Comparison of ENCODE assay signal across 16 cellular contexts in the genomic region with DNA sequence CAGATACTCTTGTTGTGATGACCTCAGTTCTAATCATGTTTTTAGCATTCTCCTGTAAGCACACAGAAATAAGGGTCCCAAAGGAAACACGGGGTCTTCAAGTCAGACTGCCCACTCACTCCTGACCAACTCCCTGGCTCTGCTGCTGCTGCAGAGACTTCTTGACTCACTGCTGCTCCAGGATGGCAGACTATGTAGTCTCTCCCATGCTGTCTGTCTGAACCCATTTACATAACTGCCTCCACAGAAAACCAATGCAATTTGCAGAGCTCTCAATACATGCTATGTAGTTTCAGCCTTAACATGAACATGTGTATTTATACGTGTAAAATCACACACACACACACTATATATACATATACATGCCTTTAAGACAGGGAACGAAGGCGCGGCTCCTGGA. TPM values are rescaled to one million over a fixed set of nuclear protein-coding genes. Genes with fewer than 3 reads are reported as not detected.
DNase-seq lines count a peak whose midpoint lies in the region; ATAC-seq and TF ChIP-seq lines count a peak whose summit lies in the region.
"Had no signal": no experiment of that assay in that cellular context is flagged by ENCODE, and none has a peak within 500 bp of the region (broad histone marks: within the 10 kb centered on the region; RNA-seq: fewer than 3 reads in every experiment).

No MANE protein-coding gene starts in this region.

- peak; percentile 47; the same call in 1 of the 2 replicates for ATAC-seq in WTC11
- ATAC-seq in esophagus mucosa = peak; percentile 32
- ATAC-seq in GM18519 (IDR thresholded peaks at IDR 0.05; ENCODE audit: low FRiP score, unreplicated experiment) = no peak
- ATAC-seq: GM23338, HCT116 had no signal

- TF ChIP-seq CTCF in WTC11 (IDR thresholded peaks at IDR 0.05) (no peak), nephron (IDR thresholded peaks at IDR 0.05; ENCODE audit: unreplicated experiment in 3 of 3) (no peak)

- POLR2A ChIA-PET in WTC11 (lab: Charles Lee) = no interaction called here

- CTCF ChIA-PET in WTC11 (lab: Charles Lee) = interaction anchor here (0.6 kb wide), 1 partner anchor 113 kb away, joined by 3 read pairs; no protein-coding TSS in a partner anchor

- H3K27me3 Mint-ChIP-seq in WTC11 (ENCODE audit: low read depth) (no peaks in the 10 kb centered on the region), nephron (ENCODE audit: low read depth) (no peaks in the 10 kb centered on the region)
- H3K27me3 Mint-ChIP-seq: CD4-positive, alpha-beta memory T cell had no signal

- H3K9me3 Mint-ChIP-seq in WTC11 (no peaks in the 10 kb centered on the region), nephron (peaks cover under 1% of the 10 kb centered on the region)
- H3K9me3 Mint-ChIP-seq: GM23338, H9 had no signal

- peaks cover 22% of the 10 kb centered on the region for H3K4me1 Mint-ChIP-seq in WTC11
- H3K4me1 Mint-ChIP-seq in nephron = no peaks in the 10 kb centered on the region
- H3K4me1 Mint-ChIP-seq: CD4-positive, alpha-beta memory T cell had no signal

- no peak overlapping the region for H3K27ac Mint-ChIP-seq in WTC11
- H3K27ac Mint-ChIP-seq in nephron = peak overlapping the region; percentile 17 to 93 (median 43)
- H3K27ac Mint-ChIP-seq: CD4-positive, alpha-beta memory T cell had no signal

- H3K4me3 Mint-ChIP-seq in WTC11 (no peak overlapping the region), nephron (no peak overlapping the region)
- H3K4me3 Mint-ChIP-seq: CD4-positive, alpha-beta memory T cell; GM23338; H9 had no signal

- DNase-seq in WTC11 (ENCODE audit: low spot score) = no peak
- DNase-seq in renal cortical epithelial cell (ENCODE audit: low read depth) = peak; percentile 53
- DNase-seq in retina = no peak
- no peak for DNase-seq in DMS79 treated with DMSO at 0.1 percent for 48 hours (lab: John Stamatoyannopoulos, UW)
- DNase-seq in iPS-NIHi7 (ENCODE audit: extremely low spot score) = no peak
- DNase-seq: C1 segment of cervical spinal cord; Calu3; CD4-positive, alpha-beta memory T cell; COR-L47; DND-41; H9 had no signal

- H3K36me3 Mint-ChIP-seq in WTC11 (no peaks in the 10 kb centered on the region), nephron (ENCODE audit: low read depth) (peaks cover 17% of the 10 kb centered on the region)
- H3K36me3 Mint-ChIP-seq: CD4-positive, alpha-beta memory T cell had no signal

TF ChIP-seq in WTC11, 78 proteins besides CTCF, POLR2A, EP300 and RAD21 (continues in another document):
- no peak for TF ChIP-seq NR2C2 (CRISPR knock-in tag; IDR thresholded peaks at IDR 0.05)
- TF ChIP-seq TEAD1 (CRISPR knock-in tag; IDR thresholded peaks at IDR 0.05) = no peak
- no peak for TF ChIP-seq EMX1 (CRISPR knock-in tag; IDR thresholded peaks at IDR 0.05)
- no peak for TF ChIP-seq TEAD4 (CRISPR knock-in tag; IDR thresholded peaks at IDR 0.05)
- no peak for TF ChIP-seq PREB (CRISPR knock-in tag; IDR thresholded peaks at IDR 0.05; ENCODE audit: borderline replicate concordance)
- TF ChIP-seq, protein P1, sequence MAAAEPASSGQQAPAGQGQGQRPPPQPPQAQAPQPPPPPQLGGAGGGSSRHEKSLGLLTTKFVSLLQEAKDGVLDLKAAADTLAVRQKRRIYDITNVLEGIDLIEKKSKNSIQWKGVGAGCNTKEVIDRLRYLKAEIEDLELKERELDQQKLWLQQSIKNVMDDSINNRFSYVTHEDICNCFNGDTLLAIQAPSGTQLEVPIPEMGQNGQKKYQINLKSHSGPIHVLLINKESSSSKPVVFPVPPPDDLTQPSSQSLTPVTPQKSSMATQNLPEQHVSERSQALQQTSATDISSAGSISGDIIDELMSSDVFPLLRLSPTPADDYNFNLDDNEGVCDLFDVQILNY (CRISPR knock-in tag; IDR thresholded peaks at IDR 0.05) = no peak
- TF ChIP-seq, protein P2, sequence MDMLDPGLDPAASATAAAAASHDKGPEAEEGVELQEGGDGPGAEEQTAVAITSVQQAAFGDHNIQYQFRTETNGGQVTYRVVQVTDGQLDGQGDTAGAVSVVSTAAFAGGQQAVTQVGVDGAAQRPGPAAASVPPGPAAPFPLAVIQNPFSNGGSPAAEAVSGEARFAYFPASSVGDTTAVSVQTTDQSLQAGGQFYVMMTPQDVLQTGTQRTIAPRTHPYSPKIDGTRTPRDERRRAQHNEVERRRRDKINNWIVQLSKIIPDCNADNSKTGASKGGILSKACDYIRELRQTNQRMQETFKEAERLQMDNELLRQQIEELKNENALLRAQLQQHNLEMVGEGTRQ (CRISPR knock-in tag; IDR thresholded peaks at IDR 0.05) = no peak
- TF ChIP-seq, protein P3, sequence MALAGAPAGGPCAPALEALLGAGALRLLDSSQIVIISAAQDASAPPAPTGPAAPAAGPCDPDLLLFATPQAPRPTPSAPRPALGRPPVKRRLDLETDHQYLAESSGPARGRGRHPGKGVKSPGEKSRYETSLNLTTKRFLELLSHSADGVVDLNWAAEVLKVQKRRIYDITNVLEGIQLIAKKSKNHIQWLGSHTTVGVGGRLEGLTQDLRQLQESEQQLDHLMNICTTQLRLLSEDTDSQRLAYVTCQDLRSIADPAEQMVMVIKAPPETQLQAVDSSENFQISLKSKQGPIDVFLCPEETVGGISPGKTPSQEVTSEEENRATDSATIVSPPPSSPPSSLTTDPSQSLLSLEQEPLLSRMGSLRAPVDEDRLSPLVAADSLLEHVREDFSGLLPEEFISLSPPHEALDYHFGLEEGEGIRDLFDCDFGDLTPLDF (CRISPR knock-in tag; IDR thresholded peaks at IDR 0.05) = no peak
- no peak for TF ChIP-seq HMGA2 (CRISPR knock-in tag; IDR thresholded peaks at IDR 0.05)
- TF ChIP-seq, protein P4, sequence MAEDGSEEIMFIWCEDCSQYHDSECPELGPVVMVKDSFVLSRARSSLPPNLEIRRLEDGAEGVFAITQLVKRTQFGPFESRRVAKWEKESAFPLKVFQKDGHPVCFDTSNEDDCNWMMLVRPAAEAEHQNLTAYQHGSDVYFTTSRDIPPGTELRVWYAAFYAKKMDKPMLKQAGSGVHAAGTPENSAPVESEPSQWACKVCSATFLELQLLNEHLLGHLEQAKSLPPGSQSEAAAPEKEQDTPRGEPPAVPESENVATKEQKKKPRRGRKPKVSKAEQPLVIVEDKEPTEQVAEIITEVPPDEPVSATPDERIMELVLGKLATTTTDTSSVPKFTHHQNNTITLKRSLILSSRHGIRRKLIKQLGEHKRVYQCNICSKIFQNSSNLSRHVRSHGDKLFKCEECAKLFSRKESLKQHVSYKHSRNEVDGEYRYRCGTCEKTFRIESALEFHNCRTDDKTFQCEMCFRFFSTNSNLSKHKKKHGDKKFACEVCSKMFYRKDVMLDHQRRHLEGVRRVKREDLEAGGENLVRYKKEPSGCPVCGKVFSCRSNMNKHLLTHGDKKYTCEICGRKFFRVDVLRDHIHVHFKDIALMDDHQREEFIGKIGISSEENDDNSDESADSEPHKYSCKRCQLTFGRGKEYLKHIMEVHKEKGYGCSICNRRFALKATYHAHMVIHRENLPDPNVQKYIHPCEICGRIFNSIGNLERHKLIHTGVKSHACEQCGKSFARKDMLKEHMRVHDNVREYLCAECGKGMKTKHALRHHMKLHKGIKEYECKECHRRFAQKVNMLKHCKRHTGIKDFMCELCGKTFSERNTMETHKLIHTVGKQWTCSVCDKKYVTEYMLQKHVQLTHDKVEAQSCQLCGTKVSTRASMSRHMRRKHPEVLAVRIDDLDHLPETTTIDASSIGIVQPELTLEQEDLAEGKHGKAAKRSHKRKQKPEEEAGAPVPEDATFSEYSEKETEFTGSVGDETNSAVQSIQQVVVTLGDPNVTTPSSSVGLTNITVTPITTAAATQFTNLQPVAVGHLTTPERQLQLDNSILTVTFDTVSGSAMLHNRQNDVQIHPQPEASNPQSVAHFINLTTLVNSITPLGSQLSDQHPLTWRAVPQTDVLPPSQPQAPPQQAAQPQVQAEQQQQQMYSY (CRISPR knock-in tag; IDR thresholded peaks at IDR 0.05) = no peak
- TF ChIP-seq ZNF219 (CRISPR knock-in tag; IDR thresholded peaks at IDR 0.05; ENCODE audit: borderline replicate concordance) = no peak
- TF ChIP-seq RELA (CRISPR knock-in tag; IDR thresholded peaks at IDR 0.05; ENCODE audit: borderline replicate concordance) = no peak
- TF ChIP-seq CREB1 (CRISPR knock-in tag; IDR thresholded peaks at IDR 0.05) = no peak
- TF ChIP-seq AFF4 (CRISPR knock-in tag; IDR thresholded peaks at IDR 0.05; ENCODE audit: borderline replicate concordance) = no peak

RNA-seq across cellular contexts. Expression of gene PRELID2, which starts 32.1 kb away (rescaled TPM):
- total RNA-seq in WTC11 (2021) = 10.0 to 16.2 TPM (median 14.5 TPM) in 3 replicates
- total RNA-seq in esophagus mucosa = 4.8 TPM
- total RNA-seq in renal cortical epithelial cell = 24.8 and 43.1 TPM in 2 replicates
